11 cellular contexts compared by ENCODE assay signal in the genomic region with DNA sequence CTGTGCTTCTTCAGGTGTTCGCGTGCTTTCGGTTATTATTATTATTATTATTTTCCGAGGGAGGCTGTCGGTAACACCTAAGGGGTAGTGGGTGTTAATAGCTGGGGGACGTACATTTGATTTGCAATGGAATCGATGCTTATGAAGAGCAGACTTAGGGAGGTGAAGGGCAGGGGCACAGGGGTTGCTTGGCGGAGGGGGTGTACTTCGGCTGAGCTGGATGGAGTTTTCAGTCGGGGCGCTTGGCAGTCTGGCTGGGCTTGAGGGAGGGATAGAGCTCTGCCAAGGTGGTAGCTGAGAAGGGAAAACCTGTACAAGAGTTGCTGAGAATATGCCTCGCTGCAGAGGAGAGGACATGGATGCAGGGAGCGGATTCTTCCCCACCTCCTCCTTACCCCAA. TPM values are rescaled to one million over a fixed set of nuclear protein-coding genes. Genes with fewer than 3 reads are reported as not detected.
DNase-seq lines count a peak whose midpoint lies in the region; ATAC-seq, FAIRE-seq and TF ChIP-seq lines count a peak whose summit lies in the region.
"Had no signal": no experiment of that assay in that cellular context is flagged by ENCODE, and none has a peak within 500 bp of the region (broad histone marks: within the 10 kb centered on the region; RNA-seq: fewer than 3 reads in every experiment).

No MANE protein-coding gene starts in this region.

- H3K4me3 ChIP-seq in left ventricle myocardium inferior (peak overlapping the region; percentile 62), bronchial epithelial cell (ENCODE audit: low read depth, low read length) (peak overlapping the region; percentile 48), upper lobe of right lung (peak overlapping the region; percentile 46)

- intact Hi-C loops in left ventricle myocardium inferior (cut with micrococcal nuclease), result no loop called here
- intact Hi-C loops in left ventricle myocardium superior (cut with micrococcal nuclease), result no loop called here
- intact Hi-C loops in upper lobe of right lung (cut with DNase I), result no loop called here

- peaks cover 14% of the 10 kb centered on the region for H3K4me1 ChIP-seq in left ventricle myocardium inferior
- no peaks in the 10 kb centered on the region for H3K4me1 ChIP-seq in upper lobe of right lung

- ATAC-seq in left ventricle myocardium superior, result no peak
- no peak for ATAC-seq in upper lobe of right lung
- no peak for ATAC-seq in GM19035 (IDR thresholded peaks at IDR 0.05; ENCODE audit: unreplicated experiment)

- no peak for DNase-seq in left ventricle myocardium inferior
- DNase-seq in left ventricle myocardium superior, result no peak
- DNase-seq in bronchial epithelial cell (ENCODE audit: low read depth), result no peak
- DNase-seq in left kidney (ENCODE audit: low read depth, low spot score), result peak; percentile 21
- no peak for DNase-seq in upper lobe of right lung
- no peak for DNase-seq in kidney glomerular epithelial cell (lab: John Stamatoyannopoulos, UW)
- DNase-seq in dedifferentiated amniotic fluid mesenchymal stem cell (ENCODE audit: extremely low spot score), result no peak
- DNase-seq: NCI-H2081 treated with DMSO at 0.1 percent for 48 hours had no signal

- H3K27me3 ChIP-seq in left ventricle myocardium inferior (ENCODE audit: low read depth), result peaks cover 89% of the 10 kb centered on the region
- peaks cover 12% of the 10 kb centered on the region for H3K27me3 ChIP-seq in bronchial epithelial cell (ENCODE audit: control insufficient read depth, insufficient read depth, low read length)
- peaks cover 19% of the 10 kb centered on the region for H3K27me3 ChIP-seq in upper lobe of right lung

- H3K27ac ChIP-seq in left ventricle myocardium inferior (replicated peaks), result no peak overlapping the region
- H3K27ac ChIP-seq in upper lobe of right lung, result no peak overlapping the region

- no peak for TF ChIP-seq CTCF in left ventricle myocardium inferior (IDR thresholded peaks at IDR 0.05; ENCODE audit: borderline replicate concordance)
- no peak for TF ChIP-seq CTCF in bronchial epithelial cell (IDR thresholded peaks at IDR 0.05; ENCODE audit: insufficient read depth, low read length, severe bottlenecking)
- no peak for TF ChIP-seq CTCF in upper lobe of right lung (IDR thresholded peaks at IDR 0.05)

- FAIRE-seq in bronchial epithelial cell (lab: Jason Lieb, UNC), result no peak
- FAIRE-seq: endometrium had no signal

- H3K36me3 ChIP-seq in left ventricle myocardium inferior (no peaks in the 10 kb centered on the region), bronchial epithelial cell (ENCODE audit: control insufficient read depth, insufficient read depth, low read length) (no peaks in the 10 kb centered on the region), upper lobe of right lung (no peaks in the 10 kb centered on the region)

- no peaks in the 10 kb centered on the region for H3K9me3 ChIP-seq in left ventricle myocardium inferior (replicated peaks)
- H3K9me3 ChIP-seq in upper lobe of right lung, result no peaks in the 10 kb centered on the region

RNA-seq across cellular contexts. Expression of a gene that starts 0.6 kb away (rescaled TPM):
- total RNA-seq in left ventricle myocardium inferior (15.6 TPM), left ventricle myocardium superior (6.1 TPM), bronchial epithelial cell (2.9 and 10.9 TPM in 2 replicates), upper lobe of right lung (30.8 TPM)
- total RNA-seq: T-helper 1 cell treated with Interleukin-12 subunit alpha and Interleukin-12 subunit beta and Interleukin-4 antibody, amounts not matched to agents 30 ng/mL and 1 ng/mL, for 36 hours had no signal
